25 cellular contexts compared by ENCODE assay signal in genomic region chr4:3198906-3199305, GRCh38. TPM values are rescaled to one million over a fixed set of nuclear protein-coding genes. Genes with fewer than 3 reads are reported as not detected.
DNase-seq lines count a peak whose midpoint lies in the region; ATAC-seq and TF ChIP-seq lines count a peak whose summit lies in the region.
"Had no signal": no experiment of that assay in that cellular context is flagged by ENCODE, and none has a peak within 500 bp of the region (broad histone marks: within the 10 kb centered on the region; RNA-seq: fewer than 3 reads in every experiment).

No MANE protein-coding gene starts in this region.

- intact Hi-C loops in esophagus squamous epithelium (cut with DNase I) (no loop called here), sciatic nerve (cut with DNase I) (no loop called here)

- no peak for TF ChIP-seq POLR2A in esophagus squamous epithelium (IDR thresholded peaks at IDR 0.05)

- peaks cover 12% of the 10 kb centered on the region for H3K36me3 Mint-ChIP-seq in activated CD8-positive, alpha-beta memory T cell treated with anti-CD3 and anti-CD28 coated beads, Interleukin-2, amount 10 ng/mL, durations not matched to agents 7 days and 5 days
- peaks cover 58% of the 10 kb centered on the region for H3K36me3 Mint-ChIP-seq in activated naive CD4-positive, alpha-beta T cell treated with anti-CD3 and anti-CD28 coated beads, Interleukin-2, amount 10 ng/mL, durations not matched to agents 7 days and 5 days

- peak; percentile 15 for DNase-seq in activated CD8-positive, alpha-beta memory T cell treated with anti-CD3 and anti-CD28 coated beads for 24 hours
- no peak for DNase-seq in activated CD8-positive, alpha-beta memory T cell treated with anti-CD3 and anti-CD28 coated beads, Interleukin-2, amount 10 ng/mL, durations not matched to agents 7 days and 5 days
- DNase-seq in esophagus squamous epithelium (lab: John Stamatoyannopoulos, UW) (no peak), sciatic nerve (ENCODE audit: low spot score) (peak; percentile 42), GM19238 (ENCODE audit: insufficient read length, low spot score) (no peak)
- DNase-seq in activated CD4-positive, alpha-beta T cell treated with anti-CD3 and anti-CD28 coated beads for 1 hour = no peak
- DNase-seq in activated naive CD4-positive, alpha-beta T cell treated with anti-CD3 and anti-CD28 coated beads, Interleukin-2, amount 10 ng/mL, durations not matched to agents 7 days and 5 days = no peak
- DNase-seq: CD4-positive, alpha-beta T cell; IMR-90; KG1; MG63; NCI-H1105 treated with DMSO at 0.1 percent for 48 hours; NCI-H146; NCI-H1930; NCI-H2107; NCI-H524 treated with DMSO at 0.1 percent for 48 hours; NCI-H82; PC-9; SJCRH30 had no signal

- H3K27me3 Mint-ChIP-seq in activated CD8-positive, alpha-beta memory T cell treated with anti-CD3 and anti-CD28 coated beads, Interleukin-2, amount 10 ng/mL, durations not matched to agents 7 days and 5 days = no peaks in the 10 kb centered on the region
- no peaks in the 10 kb centered on the region for H3K27me3 Mint-ChIP-seq in activated naive CD4-positive, alpha-beta T cell treated with anti-CD3 and anti-CD28 coated beads, Interleukin-2, amount 10 ng/mL, durations not matched to agents 7 days and 5 days
- H3K27me3 Mint-ChIP-seq: B cell; CD4-positive, alpha-beta T cell had no signal

- H3K36me3 ChIP-seq in esophagus squamous epithelium = peaks cover 0 to 94% (median 2%) of the 10 kb centered on the region in 3 donors
- H3K36me3 ChIP-seq: MG63 had no signal

- H3K9me3 ChIP-seq in esophagus squamous epithelium = no peaks in the 10 kb centered on the region
- H3K9me3 ChIP-seq: HAP-1, MG63, SJCRH30 had no signal

- no peak overlapping the region for H3K4me3 ChIP-seq in esophagus squamous epithelium
- H3K4me3 ChIP-seq: GM23338, HAP-1, MG63, PC-9, SJCRH30 had no signal

- no peaks in the 10 kb centered on the region for H3K9me3 Mint-ChIP-seq in activated CD8-positive, alpha-beta memory T cell treated with anti-CD3 and anti-CD28 coated beads, Interleukin-2, amount 10 ng/mL, durations not matched to agents 7 days and 5 days (ENCODE audit: low read depth)
- no peaks in the 10 kb centered on the region for H3K9me3 Mint-ChIP-seq in activated naive CD4-positive, alpha-beta T cell treated with anti-CD3 and anti-CD28 coated beads, Interleukin-2, amount 10 ng/mL, durations not matched to agents 7 days and 5 days
- H3K9me3 Mint-ChIP-seq: CD4-positive, alpha-beta T cell; GM23338 had no signal

- TF ChIP-seq CTCF in esophagus squamous epithelium (IDR thresholded peaks at IDR 0.05) = no peak

- CTCF ChIA-PET in activated CD8-positive, alpha-beta memory T cell treated with anti-CD3 and anti-CD28 coated beads, Interleukin-2, amount 10 ng/mL, durations not matched to agents 7 days and 5 days (lab: Charles Lee) = no interaction called here
- CTCF ChIA-PET in activated naive CD4-positive, alpha-beta T cell treated with anti-CD3 and anti-CD28 coated beads, Interleukin-2, amount 10 ng/mL, durations not matched to agents 7 days and 5 days (lab: Charles Lee) = interaction anchor here (0.9 kb wide), 1 partner anchor 46 kb away, joined by 3 read pairs; no protein-coding TSS in a partner anchor

- 95 to 100% methylated on average over 3 to 4 of the region's 12 CpGs for WGBS in esophagus squamous epithelium, 2 donors

- H3K27me3 ChIP-seq in esophagus squamous epithelium = no peaks in the 10 kb centered on the region
- H3K27me3 ChIP-seq: MG63, SJCRH30 had no signal

- H3K4me1 Mint-ChIP-seq in activated CD8-positive, alpha-beta memory T cell treated with anti-CD3 and anti-CD28 coated beads, Interleukin-2, amount 10 ng/mL, durations not matched to agents 7 days and 5 days = peaks cover 63% of the 10 kb centered on the region
- H3K4me1 Mint-ChIP-seq in activated naive CD4-positive, alpha-beta T cell treated with anti-CD3 and anti-CD28 coated beads, Interleukin-2, amount 10 ng/mL, durations not matched to agents 7 days and 5 days = peaks cover 89% of the 10 kb centered on the region
- H3K4me1 Mint-ChIP-seq: GM23338 had no signal

- peaks cover 0 to 36% (median 12%) of the 10 kb centered on the region in 3 donors for H3K4me1 ChIP-seq in esophagus squamous epithelium
- H3K4me1 ChIP-seq: HAP-1 had no signal

- no peak for ATAC-seq in activated CD8-positive, alpha-beta memory T cell treated with anti-CD3 and anti-CD28 coated beads, Interleukin-2, amount 10 ng/mL, durations not matched to agents 7 days and 5 days
- ATAC-seq in sciatic nerve (no peak), HG02642 (IDR thresholded peaks at IDR 0.05; ENCODE audit: poor library complexity, unreplicated experiment) (no peak)
- ATAC-seq: GM23338, Right ventricle myocardium inferior had no signal

- peak overlapping the region in 3 of 4 donors; percentile 0 to 57 (median 20) for H3K27ac ChIP-seq in esophagus squamous epithelium
- H3K27ac ChIP-seq: 22Rv1, PC-9, SJCRH30 had no signal

- H3K27ac Mint-ChIP-seq in activated CD8-positive, alpha-beta memory T cell treated with anti-CD3 and anti-CD28 coated beads, Interleukin-2, amount 10 ng/mL, durations not matched to agents 7 days and 5 days = no peak overlapping the region
- H3K27ac Mint-ChIP-seq in activated naive CD4-positive, alpha-beta T cell treated with anti-CD3 and anti-CD28 coated beads, Interleukin-2, amount 10 ng/mL, durations not matched to agents 7 days and 5 days = no peak overlapping the region
- H3K27ac Mint-ChIP-seq: B cell; CD4-positive, alpha-beta T cell; GM23338 had no signal

- H3K4me3 Mint-ChIP-seq in activated CD8-positive, alpha-beta memory T cell treated with anti-CD3 and anti-CD28 coated beads, Interleukin-2, amount 10 ng/mL, durations not matched to agents 7 days and 5 days = no peak overlapping the region
- H3K4me3 Mint-ChIP-seq in activated naive CD4-positive, alpha-beta T cell treated with anti-CD3 and anti-CD28 coated beads, Interleukin-2, amount 10 ng/mL, durations not matched to agents 7 days and 5 days = no peak overlapping the region
- H3K4me3 Mint-ChIP-seq: B cell; CD4-positive, alpha-beta T cell; GM23338 had no signal

RNA-seq across cellular contexts. Expression of gene MSANTD1, which starts 50.1 kb away (rescaled TPM):
- under 1 TPM; 0.73 to 0.82 TPM for total RNA-seq in activated CD8-positive, alpha-beta memory T cell treated with anti-CD3 and anti-CD28 coated beads, Interleukin-2, amount 10 ng/mL, durations not matched to agents 7 days and 5 days
- total RNA-seq in esophagus squamous epithelium (under 1 TPM in 3 of 4 donors, not detected in 1; 0.15 to 0.95 (median 0.18) TPM), sciatic nerve (1.8 TPM)

Comparison
In these comparisons a context has a peak if more than half of its experiments do, and no peak if none do; other contexts are left out.
1. DNase-seq: peak in activated CD8-positive, alpha-beta memory T cell treated with anti-CD3 and anti-CD28 coated beads for 24 hours (single experiment) and sciatic nerve (single experiment); none in activated CD8-positive, alpha-beta memory T cell treated with anti-CD3 and anti-CD28 coated beads, Interleukin-2, amount 10 ng/mL, durations not matched to agents 7 days and 5 days (single experiment), esophagus squamous epithelium (single experiment), activated CD4-positive, alpha-beta T cell treated with anti-CD3 and anti-CD28 coated beads for 1 hour (single experiment), GM19238 (single experiment) and activated naive CD4-positive, alpha-beta T cell treated with anti-CD3 and anti-CD28 coated beads, Interleukin-2, amount 10 ng/mL, durations not matched to agents 7 days and 5 days (single experiment).